17 cellular contexts compared by ENCODE assay signal in the genomic region with DNA sequence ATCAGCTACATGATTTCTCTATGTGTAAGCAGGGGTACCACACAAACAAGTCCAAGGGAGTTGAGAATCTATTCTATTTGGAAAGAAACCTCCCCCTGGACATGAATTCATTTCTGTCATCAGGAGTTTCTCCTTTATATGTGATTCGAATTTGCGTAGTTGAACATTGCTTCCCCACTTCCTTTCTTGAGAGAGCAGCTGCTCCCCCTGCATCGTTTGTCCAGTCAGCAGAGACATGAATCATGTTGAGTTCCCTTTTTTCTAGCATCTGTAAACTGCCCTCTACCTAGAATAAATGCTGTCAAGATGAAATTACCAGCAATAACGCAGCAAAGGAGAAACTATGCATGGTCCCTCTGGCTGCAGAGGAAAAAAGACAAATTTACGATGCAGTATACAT.
DNase-seq lines count a peak whose midpoint lies in the region; ATAC-seq lines count a peak whose summit lies in the region.
"Had no signal": no experiment of that assay in that cellular context is flagged by ENCODE, and none has a peak within 500 bp of the region (broad histone marks: within the 10 kb centered on the region; RNA-seq: fewer than 3 reads in every experiment).

No MANE protein-coding gene starts in this region.

- no peak overlapping the region for H3K4me3 Mint-ChIP-seq in activated CD4-positive, alpha-beta T cell treated with anti-CD3 and anti-CD28 coated beads, Interleukin-2, amount 10 ng/mL, durations not matched to agents 24 days and 14 days
- H3K4me3 Mint-ChIP-seq: stimulated activated naive CD8-positive, alpha-beta T cell treated with anti-CD3 and anti-CD28 coated beads, Interleukin-15, amount 100 ng/mL, for 72 hours; type B pancreatic cell had no signal

- H3K9me3 Mint-ChIP-seq in activated CD4-positive, alpha-beta T cell treated with anti-CD3 and anti-CD28 coated beads, Interleukin-2, amount 10 ng/mL, durations not matched to agents 24 days and 14 days: no peaks in the 10 kb centered on the region
- H3K9me3 Mint-ChIP-seq: stimulated activated naive CD8-positive, alpha-beta T cell treated with anti-CD3 and anti-CD28 coated beads, Interleukin-15, amount 100 ng/mL, for 72 hours; type B pancreatic cell had no signal

- H3K36me3 Mint-ChIP-seq in activated CD4-positive, alpha-beta T cell treated with anti-CD3 and anti-CD28 coated beads, Interleukin-2, amount 10 ng/mL, durations not matched to agents 24 days and 14 days (ENCODE audit: low read depth): peaks cover 13% of the 10 kb centered on the region

- DNase-seq in AML-193 (lab: John Stamatoyannopoulos, UW): peak; percentile 88 to 91
- peak; percentile 94 to 95 for DNase-seq in Kasumi-1 (lab: John Stamatoyannopoulos, UW)
- peak; percentile 65 for DNase-seq in SKM-1 (lab: John Stamatoyannopoulos, UW; ENCODE audit: unreplicated experiment)
- peak; percentile 6 for DNase-seq in germinal center (ENCODE audit: low spot score)
- no peak for DNase-seq in kidney glomerular epithelial cell (lab: John Stamatoyannopoulos, UW)
- DNase-seq in activated CD4-positive, alpha-beta T cell treated with anti-CD3 and anti-CD28 coated beads, Interleukin-2, amount 10 ng/mL, durations not matched to agents 24 days and 14 days: no peak
- DNase-seq: activated CD4-positive, alpha-beta T cell treated with anti-CD3 and anti-CD28 coated beads for 48 hours; foreskin melanocyte; NCI-H1417 treated with DMSO at 0.1 percent for 48 hours; NCI-H69; nephron progenitor cell; stimulated activated CD4-positive, alpha-beta T cell treated with anti-CD3 and anti-CD28 coated beads, Interleukin-1b, Interleukin-23, amount 100 ng/mL, for 48 hours; stimulated activated naive CD8-positive, alpha-beta T cell treated with anti-CD3 and anti-CD28 coated beads, Interleukin-15, amount 100 ng/mL, for 72 hours; T1000 had no signal

- no peaks in the 10 kb centered on the region for H3K27me3 Mint-ChIP-seq in activated CD4-positive, alpha-beta T cell treated with anti-CD3 and anti-CD28 coated beads, Interleukin-2, amount 10 ng/mL, durations not matched to agents 24 days and 14 days
- H3K27me3 Mint-ChIP-seq: stimulated activated naive CD8-positive, alpha-beta T cell treated with anti-CD3 and anti-CD28 coated beads, Interleukin-15, amount 100 ng/mL, for 72 hours; type B pancreatic cell had no signal

- H3K27ac Mint-ChIP-seq in activated CD4-positive, alpha-beta T cell treated with anti-CD3 and anti-CD28 coated beads, Interleukin-2, amount 10 ng/mL, durations not matched to agents 24 days and 14 days: no peak overlapping the region
- H3K27ac Mint-ChIP-seq: stimulated activated naive CD8-positive, alpha-beta T cell treated with anti-CD3 and anti-CD28 coated beads, Interleukin-15, amount 100 ng/mL, for 72 hours; type B pancreatic cell had no signal

- ATAC-seq in GM21447 (IDR thresholded peaks at IDR 0.05; ENCODE audit: unreplicated experiment) (no peak), HG03159 (IDR thresholded peaks at IDR 0.05; ENCODE audit: unreplicated experiment) (no peak)
- ATAC-seq: stimulated activated naive CD8-positive, alpha-beta T cell treated with anti-CD3 and anti-CD28 coated beads, Interleukin-15, amount 100 ng/mL, for 72 hours had no signal

- no peaks in the 10 kb centered on the region for H3K4me1 Mint-ChIP-seq in activated CD4-positive, alpha-beta T cell treated with anti-CD3 and anti-CD28 coated beads, Interleukin-2, amount 10 ng/mL, durations not matched to agents 24 days and 14 days
- H3K4me1 Mint-ChIP-seq: stimulated activated naive CD8-positive, alpha-beta T cell treated with anti-CD3 and anti-CD28 coated beads, Interleukin-15, amount 100 ng/mL, for 72 hours had no signal

- intact Hi-C loops in activated CD4-positive, alpha-beta T cell treated with anti-CD3 and anti-CD28 coated beads, Interleukin-2, amount 10 ng/mL, durations not matched to agents 24 days and 14 days (cut with micrococcal nuclease): no loop called here

Comparison
In these comparisons a context has a peak if more than half of its experiments do, and no peak if none do; other contexts are left out.
1. DNase-seq: peak in AML-193 (2 of 2), Kasumi-1 (2 of 2), SKM-1 (single experiment) and germinal center (single experiment); none in kidney glomerular epithelial cell (single experiment) and activated CD4-positive, alpha-beta T cell treated with anti-CD3 and anti-CD28 coated beads, Interleukin-2, amount 10 ng/mL, durations not matched to agents 24 days and 14 days (single experiment).